1 cellular context compared by ENCODE assay signal in genomic region chr11:9138612-9139579, GRCh38.
TF ChIP-seq lines count a peak whose summit lies in the region.

No MANE protein-coding gene starts in this region.

TF ChIP-seq in GM23338, 12 proteins besides CTCF, POLR2A, EP300 and RAD21 (continued from another document):
- TF ChIP-seq, protein P1, sequence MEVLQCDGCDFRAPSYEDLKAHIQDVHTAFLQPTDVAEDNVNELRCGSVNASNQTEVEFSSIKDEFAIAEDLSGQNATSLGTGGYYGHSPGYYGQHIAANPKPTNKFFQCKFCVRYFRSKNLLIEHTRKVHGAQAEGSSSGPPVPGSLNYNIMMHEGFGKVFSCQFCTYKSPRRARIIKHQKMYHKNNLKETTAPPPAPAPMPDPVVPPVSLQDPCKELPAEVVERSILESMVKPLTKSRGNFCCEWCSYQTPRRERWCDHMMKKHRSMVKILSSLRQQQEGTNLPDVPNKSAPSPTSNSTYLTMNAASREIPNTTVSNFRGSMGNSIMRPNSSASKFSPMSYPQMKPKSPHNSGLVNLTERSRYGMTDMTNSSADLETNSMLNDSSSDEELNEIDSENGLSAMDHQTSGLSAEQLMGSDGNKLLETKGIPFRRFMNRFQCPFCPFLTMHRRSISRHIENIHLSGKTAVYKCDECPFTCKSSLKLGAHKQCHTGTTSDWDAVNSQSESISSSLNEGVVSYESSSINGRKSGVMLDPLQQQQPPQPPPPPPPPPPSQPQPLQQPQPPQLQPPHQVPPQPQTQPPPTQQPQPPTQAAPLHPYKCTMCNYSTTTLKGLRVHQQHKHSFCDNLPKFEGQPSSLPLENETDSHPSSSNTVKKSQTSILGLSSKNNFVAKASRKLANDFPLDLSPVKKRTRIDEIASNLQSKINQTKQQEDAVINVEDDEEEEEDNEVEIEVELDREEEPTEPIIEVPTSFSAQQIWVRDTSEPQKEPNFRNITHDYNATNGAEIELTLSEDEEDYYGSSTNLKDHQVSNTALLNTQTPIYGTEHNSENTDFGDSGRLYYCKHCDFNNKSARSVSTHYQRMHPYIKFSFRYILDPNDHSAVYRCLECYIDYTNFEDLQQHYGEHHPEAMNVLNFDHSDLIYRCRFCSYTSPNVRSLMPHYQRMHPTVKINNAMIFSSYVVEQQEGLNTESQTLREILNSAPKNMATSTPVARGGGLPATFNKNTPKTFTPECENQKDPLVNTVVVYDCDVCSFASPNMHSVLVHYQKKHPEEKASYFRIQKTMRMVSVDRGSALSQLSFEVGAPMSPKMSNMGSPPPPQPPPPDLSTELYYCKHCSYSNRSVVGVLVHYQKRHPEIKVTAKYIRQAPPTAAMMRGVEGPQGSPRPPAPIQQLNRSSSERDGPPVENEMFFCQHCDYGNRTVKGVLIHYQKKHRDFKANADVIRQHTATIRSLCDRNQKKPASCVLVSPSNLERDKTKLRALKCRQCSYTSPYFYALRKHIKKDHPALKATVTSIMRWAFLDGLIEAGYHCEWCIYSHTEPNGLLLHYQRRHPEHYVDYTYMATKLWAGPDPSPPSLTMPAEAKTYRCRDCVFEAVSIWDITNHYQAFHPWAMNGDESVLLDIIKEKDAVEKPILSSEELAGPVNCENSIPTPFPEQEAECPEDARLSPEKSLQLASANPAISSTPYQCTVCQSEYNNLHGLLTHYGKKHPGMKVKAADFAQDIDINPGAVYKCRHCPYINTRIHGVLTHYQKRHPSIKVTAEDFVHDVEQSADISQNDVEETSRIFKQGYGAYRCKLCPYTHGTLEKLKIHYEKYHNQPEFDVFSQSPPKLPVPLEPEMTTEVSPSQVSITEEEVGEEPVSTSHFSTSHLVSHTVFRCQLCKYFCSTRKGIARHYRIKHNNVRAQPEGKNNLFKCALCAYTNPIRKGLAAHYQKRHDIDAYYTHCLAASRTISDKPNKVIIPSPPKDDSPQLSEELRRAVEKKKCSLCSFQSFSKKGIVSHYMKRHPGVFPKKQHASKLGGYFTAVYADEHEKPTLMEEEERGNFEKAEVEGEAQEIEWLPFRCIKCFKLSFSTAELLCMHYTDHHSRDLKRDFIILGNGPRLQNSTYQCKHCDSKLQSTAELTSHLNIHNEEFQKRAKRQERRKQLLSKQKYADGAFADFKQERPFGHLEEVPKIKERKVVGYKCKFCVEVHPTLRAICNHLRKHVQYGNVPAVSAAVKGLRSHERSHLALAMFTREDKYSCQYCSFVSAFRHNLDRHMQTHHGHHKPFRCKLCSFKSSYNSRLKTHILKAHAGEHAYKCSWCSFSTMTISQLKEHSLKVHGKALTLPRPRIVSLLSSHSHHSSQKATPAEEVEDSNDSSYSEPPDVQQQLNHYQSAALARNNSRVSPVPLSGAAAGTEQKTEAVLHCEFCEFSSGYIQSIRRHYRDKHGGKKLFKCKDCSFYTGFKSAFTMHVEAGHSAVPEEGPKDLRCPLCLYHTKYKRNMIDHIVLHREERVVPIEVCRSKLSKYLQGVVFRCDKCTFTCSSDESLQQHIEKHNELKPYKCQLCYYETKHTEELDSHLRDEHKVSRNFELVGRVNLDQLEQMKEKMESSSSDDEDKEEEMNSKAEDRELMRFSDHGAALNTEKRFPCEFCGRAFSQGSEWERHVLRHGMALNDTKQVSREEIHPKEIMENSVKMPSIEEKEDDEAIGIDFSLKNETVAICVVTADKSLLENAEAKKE (CRISPR knock-in tag; IDR thresholded peaks at IDR 0.05) = no peak
